In the genomic region with DNA sequence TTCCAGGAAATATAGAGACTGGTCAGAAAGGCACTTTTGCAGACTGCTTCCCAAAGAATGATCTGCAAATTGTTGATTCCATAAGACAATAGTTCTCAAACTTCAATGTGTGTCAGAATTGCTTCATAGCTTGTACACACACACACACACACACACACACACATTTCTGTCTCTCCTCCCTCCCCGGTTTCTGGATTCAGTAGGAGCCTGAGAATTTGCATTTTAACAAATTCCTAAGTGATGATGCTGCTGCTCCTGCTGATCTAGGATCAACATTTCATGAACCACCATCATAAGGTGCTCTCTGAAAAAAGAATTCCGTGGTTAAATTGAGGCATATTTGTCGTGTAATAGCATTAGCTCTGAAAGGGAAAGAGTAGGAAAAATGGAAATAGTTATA, we compare ENCODE assay signal across 13 cellular contexts. TPM values are rescaled to one million over a fixed set of nuclear protein-coding genes. Genes with fewer than 3 reads are reported as not detected.
DNase-seq lines count a peak whose midpoint lies in the region; ATAC-seq, FAIRE-seq and TF ChIP-seq lines count a peak whose summit lies in the region.
"Had no signal": no experiment of that assay in that cellular context is flagged by ENCODE, and none has a peak within 500 bp of the region (broad histone marks: within the 10 kb centered on the region; RNA-seq: fewer than 3 reads in every experiment).

No MANE protein-coding gene starts in this region.

- H3K27me3 ChIP-seq in HepG2 (ENCODE audit: control insufficient read depth in 1 of 2, insufficient read depth in 2 of 2, low read length in 2 of 2), result no peaks in the 10 kb centered on the region
- no peaks in the 10 kb centered on the region for H3K27me3 ChIP-seq in right lobe of liver

- DNase-seq in HepG2 (ENCODE audit: low spot score) (peak; percentile 54), right lobe of liver (no peak), SW480 (ENCODE audit: low spot score) (peak; percentile 29), glomerular visceral epithelial cell (ENCODE audit: extremely low spot score) (peak; percentile 44), NCI-H2081 treated with DMSO at 0.1 percent for 48 hours (lab: John Stamatoyannopoulos, UW) (no peak), NAMALWA (ENCODE audit: low spot score) (no peak), SKM-1 treated with dmso at 0.1 percent for 144 hours (lab: John Stamatoyannopoulos, UW; ENCODE audit: unreplicated experiment) (no peak), DMS53 treated with DMSO at 0.1 percent for 48 hours (lab: John Stamatoyannopoulos, UW; ENCODE audit: unreplicated experiment) (no peak)
- DNase-seq: foreskin melanocyte; NCI-H2227 treated with DMSO at 0.1 percent for 48 hours; stimulated activated CD8-positive, alpha-beta memory T cell treated with anti-CD3 and anti-CD28 coated beads, Interleukin-4, amount 100 ng/mL, for 48 hours; T-helper 1 cell had no signal

- POLR2A ChIA-PET in HepG2 (lab: Yijun Ruan, JAX), result interaction anchor here (1.2 kb wide), 1 partner anchor 47 kb away, joined by 3 read pairs; no protein-coding TSS in a partner anchor

- 73% methylated on average over 3 of the region's 3 CpGs for WGBS in HepG2 (ENCODE audit: low lambda C conversion rate)
- WGBS in right lobe of liver (ENCODE audit: insufficient coverage, low coverage, low lambda C conversion rate, missing lambda C conversion rate), result 57% methylated on average over 3 of the region's 3 CpGs

- H3K4me3 ChIP-seq in HepG2 (replicated peaks in 1 of 3; ENCODE audit: insufficient read depth in 1 of 3, low read depth in 2 of 3, low read length in 3 of 3) (no peak overlapping the region), right lobe of liver (no peak overlapping the region)

- in situ Hi-C loops in HepG2 (cut with HindIII; ENCODE audit: extremely low pct_ligation_motif_present, low pct_unique_long_range_greater_than_20kb), result no loop called here

- H3K4me1 ChIP-seq in HepG2 (ENCODE audit: insufficient read depth, low read length), result peaks cover 28% of the 10 kb centered on the region
- no peaks in the 10 kb centered on the region for H3K4me1 ChIP-seq in right lobe of liver

- CTCF ChIA-PET in HepG2 (lab: Yijun Ruan, JAX; ENCODE audit: low intra/inter-chr PET ratio, low total read pairs), result no interaction called here

- TF ChIP-seq EP300 in HepG2 (IDR thresholded peaks at IDR 0.05; ENCODE audit: low read depth in 2 of 2, low read length in 2 of 2) (no peak), HepG2 (CRISPR knock-in tag; IDR thresholded peaks at IDR 0.05; ENCODE audit: borderline replicate concordance) (no peak)

- H3K36me3 ChIP-seq in HepG2 (replicated peaks in 1 of 2; ENCODE audit: control insufficient read depth in 1 of 2, insufficient read depth in 2 of 2, low read length in 2 of 2) (no peaks in the 10 kb centered on the region), right lobe of liver (no peaks in the 10 kb centered on the region)

- no peaks in the 10 kb centered on the region for H3K9me3 ChIP-seq in HepG2 (ENCODE audit: low read length)
- no peaks in the 10 kb centered on the region for H3K9me3 ChIP-seq in right lobe of liver

- intact Hi-C loops in HepG2 (cut with micrococcal nuclease; ENCODE audit: unreplicated experiment), result no loop called here
- intact Hi-C loops in right lobe of liver (cut with DNase I), result no loop called here

- BruUV-seq in HepG2 (replicated peaks; lab: Mats Ljungman, UMichigan), result no TSS peak

- H4K20me1 ChIP-seq in HepG2 (ENCODE audit: insufficient read depth, low read length), result no peaks in the 10 kb centered on the region

- FAIRE-seq in HepG2 (lab: Jason Lieb, UNC), result no peak

- no peak for TF ChIP-seq RAD21 in HepG2 (CRISPR knock-in tag; IDR thresholded peaks at IDR 0.05)

- no peak for TF ChIP-seq POLR2A in HepG2 (IDR thresholded peaks at IDR 0.05; ENCODE audit: insufficient read depth in 1 of 2, low read depth in 2 of 2, low read length in 2 of 2)
- TF ChIP-seq POLR2A in right lobe of liver (IDR thresholded peaks at IDR 0.05), result no peak

- no peaks in the 10 kb centered on the region for H3K79me2 ChIP-seq in HepG2 (ENCODE audit: insufficient read depth, low read length)

- no peak overlapping the region for H2AFZ ChIP-seq in HepG2 (ENCODE audit: low read length)

- no peak overlapping the region for H3K9ac ChIP-seq in HepG2 (ENCODE audit: insufficient read depth, low read depth, low read length)

- TF ChIP-seq CTCF in HepG2 (CRISPR knock-in tag; IDR thresholded peaks at IDR 0.05) (no peak), right lobe of liver (IDR thresholded peaks at IDR 0.05) (no peak)

- H3K27ac ChIP-seq in HepG2 (ENCODE audit: extremely low read length, insufficient read depth, low read length) (no peak overlapping the region), right lobe of liver (no peak overlapping the region)

- no peak overlapping the region for H3K4me2 ChIP-seq in HepG2 (ENCODE audit: low read depth, low read length)

- ATAC-seq in HepG2 (no peak), right lobe of liver (no peak)

TF ChIP-seq in HepG2, 621 proteins besides CTCF, POLR2A, EP300 and RAD21 (continues in another document):
- no peak for TF ChIP-seq ZNF598 (CRISPR knock-in tag; IDR thresholded peaks at IDR 0.05; ENCODE audit: borderline replicate concordance)
- TF ChIP-seq MYNN (CRISPR knock-in tag; IDR thresholded peaks at IDR 0.05; ENCODE audit: low read depth), result no peak
- no peak for TF ChIP-seq GTF2F1 (IDR thresholded peaks at IDR 0.05; ENCODE audit: low read length)
- TF ChIP-seq NR2F1 (CRISPR knock-in tag; IDR thresholded peaks at IDR 0.05), result no peak
- no peak for TF ChIP-seq ZBTB34 (CRISPR knock-in tag; IDR thresholded peaks at IDR 0.05)
- no peak for TF ChIP-seq FOXP1 (IDR thresholded peaks at IDR 0.05)
- no peak for TF ChIP-seq FOXP1 (CRISPR knock-in tag; IDR thresholded peaks at IDR 0.05)
- no peak for TF ChIP-seq ARHGAP35 (CRISPR knock-in tag; IDR thresholded peaks at IDR 0.05; ENCODE audit: borderline replicate concordance)

RNA-seq across cellular contexts. Expression of gene FZD4, which starts 35.3 kb away (rescaled TPM):
- total RNA-seq in HepG2 (2016; rRNA removed; fragmentation: Illumina TruSeq; extraction: Trizol) (34.7 and 46.5 TPM in 2 replicates), right lobe of liver (10 to 100 TPM; 12.5 to 26.1 (median 17.1) TPM)
- 3.4 and 3.7 TPM in 2 replicates for total RNA-seq in HepG2 (2016; cell fraction: cytosol; rRNA removed; fragmentation: Illumina TruSeq; extraction: Trizol; ENCODE audit: low read depth)
- 36.7 and 46.5 TPM in 2 replicates for total RNA-seq in HepG2 (2016; cell fraction: insoluble cytoplasmic fraction; rRNA removed; fragmentation: Illumina TruSeq; extraction: Trizol)
- 15.6 and 16.1 TPM in 2 replicates for total RNA-seq in HepG2 (2016; cell fraction: membrane; rRNA removed; fragmentation: Illumina TruSeq; extraction: Trizol)
- total RNA-seq in HepG2 (2016; cell fraction: nucleus; rRNA removed; fragmentation: Illumina TruSeq; extraction: Trizol), result 57.2 and 60.7 TPM in 2 replicates
- polyA plus RNA-seq in HepG2 (2011; rRNA removed), result 49.1 and 70.4 TPM in 2 replicates
- polyA plus RNA-seq in HepG2 (2011; cell fraction: cytosol; rRNA removed), result 41.6 and 43.4 TPM in 2 replicates
- polyA plus RNA-seq in HepG2 (2011; cell fraction: nucleus; rRNA removed), result 33.6 and 37.4 TPM in 2 replicates
- polyA plus RNA-seq in HepG2 (2012), result 22.8 and 29.0 TPM in 2 replicates
- polyA plus RNA-seq in HepG2 (2016; cell fraction: cytosol; fragmentation: Illumina TruSeq; extraction: Trizol; ENCODE audit: low read depth), result 1.4 and 1.5 TPM in 2 replicates
- 19.7 and 21.6 TPM in 2 replicates for polyA plus RNA-seq in HepG2 (2016; cell fraction: insoluble cytoplasmic fraction; fragmentation: Illumina TruSeq; extraction: Trizol; ENCODE audit: low read depth)
- polyA plus RNA-seq in HepG2 (2016; cell fraction: membrane; fragmentation: Illumina TruSeq; extraction: Trizol; ENCODE audit: low read depth), result 4.3 and 4.6 TPM in 2 replicates
- polyA plus RNA-seq in HepG2 (2016; cell fraction: nucleus; fragmentation: Illumina TruSeq; extraction: Trizol; ENCODE audit: insufficient read depth, low read depth), result 58.8 and 63.1 TPM in 2 replicates
- polyA minus RNA-seq in HepG2 (2011; rRNA and poly(A)+ RNA removed; ENCODE audit: low replicate concordance), result 16.6 and 151 TPM in 2 replicates
- polyA minus RNA-seq in HepG2 (2011; cell fraction: cytosol; rRNA and poly(A)+ RNA removed), result 66.3 and 82.1 TPM in 2 replicates
- polyA minus RNA-seq in HepG2 (2011; cell fraction: nucleus; rRNA and poly(A)+ RNA removed), result 43.3 and 46.9 TPM in 2 replicates
- polyA plus RNA-seq: IgD-negative memory B cell had no signal

RNA-seq across cellular contexts. Expression of gene TMEM135, which starts 47.2 kb away (rescaled TPM):
- total RNA-seq in HepG2 (2016; rRNA removed; fragmentation: Illumina TruSeq; extraction: Trizol), result 88.9 and 137 TPM in 2 replicates
- total RNA-seq in HepG2 (2016; cell fraction: cytosol; rRNA removed; fragmentation: Illumina TruSeq; extraction: Trizol; ENCODE audit: low read depth), result 13.8 and 23.1 TPM in 2 replicates
- 89.3 and 110 TPM in 2 replicates for total RNA-seq in HepG2 (2016; cell fraction: insoluble cytoplasmic fraction; rRNA removed; fragmentation: Illumina TruSeq; extraction: Trizol)
- 53.8 and 64.4 TPM in 2 replicates for total RNA-seq in HepG2 (2016; cell fraction: membrane; rRNA removed; fragmentation: Illumina TruSeq; extraction: Trizol)
- 114 and 120 TPM in 2 replicates for total RNA-seq in HepG2 (2016; cell fraction: nucleus; rRNA removed; fragmentation: Illumina TruSeq; extraction: Trizol)
- polyA plus RNA-seq in HepG2 (2011; rRNA removed), result 29.8 and 36.6 TPM in 2 replicates
- polyA plus RNA-seq in HepG2 (2011; cell fraction: cytosol; rRNA removed), result 22.7 and 40.1 TPM in 2 replicates
- polyA plus RNA-seq in HepG2 (2011; cell fraction: nucleus; rRNA removed), result 31.7 and 48.3 TPM in 2 replicates
- 28.2 and 36.9 TPM in 2 replicates for polyA plus RNA-seq in HepG2 (2012)
- 4.8 and 5.5 TPM in 2 replicates for polyA plus RNA-seq in HepG2 (2016; cell fraction: cytosol; fragmentation: Illumina TruSeq; extraction: Trizol; ENCODE audit: low read depth)
- 68.6 and 71.6 TPM in 2 replicates for polyA plus RNA-seq in HepG2 (2016; cell fraction: insoluble cytoplasmic fraction; fragmentation: Illumina TruSeq; extraction: Trizol; ENCODE audit: low read depth)
- 17.9 and 19.7 TPM in 2 replicates for polyA plus RNA-seq in HepG2 (2016; cell fraction: membrane; fragmentation: Illumina TruSeq; extraction: Trizol; ENCODE audit: low read depth)
- 49.6 and 80.2 TPM in 2 replicates for polyA plus RNA-seq in HepG2 (2016; cell fraction: nucleus; fragmentation: Illumina TruSeq; extraction: Trizol; ENCODE audit: insufficient read depth, low read depth)
- polyA minus RNA-seq in HepG2 (2011; rRNA and poly(A)+ RNA removed; ENCODE audit: low replicate concordance), result 29.8 and 153 TPM in 2 replicates
- 48.6 and 52.1 TPM in 2 replicates for polyA minus RNA-seq in HepG2 (2011; cell fraction: cytosol; rRNA and poly(A)+ RNA removed)
- polyA minus RNA-seq in HepG2 (2011; cell fraction: nucleus; rRNA and poly(A)+ RNA removed), result 145 and 211 TPM in 2 replicates
- total RNA-seq in right lobe of liver, result 10 to 100 TPM; 12.2 to 27.9 (median 18.8) TPM

Comparison
In these comparisons a context has a peak if more than half of its experiments do, and no peak if none do; other contexts are left out.
1. DNase-seq: peak in HepG2 (single experiment), SW480 (single experiment) and glomerular visceral epithelial cell (single experiment); none in right lobe of liver (0 of 3), NCI-H2081 treated with DMSO at 0.1 percent for 48 hours (single experiment), NAMALWA (single experiment), SKM-1 treated with dmso at 0.1 percent for 144 hours (single experiment) and DMS53 treated with DMSO at 0.1 percent for 48 hours (single experiment).